In the genomic region with DNA sequence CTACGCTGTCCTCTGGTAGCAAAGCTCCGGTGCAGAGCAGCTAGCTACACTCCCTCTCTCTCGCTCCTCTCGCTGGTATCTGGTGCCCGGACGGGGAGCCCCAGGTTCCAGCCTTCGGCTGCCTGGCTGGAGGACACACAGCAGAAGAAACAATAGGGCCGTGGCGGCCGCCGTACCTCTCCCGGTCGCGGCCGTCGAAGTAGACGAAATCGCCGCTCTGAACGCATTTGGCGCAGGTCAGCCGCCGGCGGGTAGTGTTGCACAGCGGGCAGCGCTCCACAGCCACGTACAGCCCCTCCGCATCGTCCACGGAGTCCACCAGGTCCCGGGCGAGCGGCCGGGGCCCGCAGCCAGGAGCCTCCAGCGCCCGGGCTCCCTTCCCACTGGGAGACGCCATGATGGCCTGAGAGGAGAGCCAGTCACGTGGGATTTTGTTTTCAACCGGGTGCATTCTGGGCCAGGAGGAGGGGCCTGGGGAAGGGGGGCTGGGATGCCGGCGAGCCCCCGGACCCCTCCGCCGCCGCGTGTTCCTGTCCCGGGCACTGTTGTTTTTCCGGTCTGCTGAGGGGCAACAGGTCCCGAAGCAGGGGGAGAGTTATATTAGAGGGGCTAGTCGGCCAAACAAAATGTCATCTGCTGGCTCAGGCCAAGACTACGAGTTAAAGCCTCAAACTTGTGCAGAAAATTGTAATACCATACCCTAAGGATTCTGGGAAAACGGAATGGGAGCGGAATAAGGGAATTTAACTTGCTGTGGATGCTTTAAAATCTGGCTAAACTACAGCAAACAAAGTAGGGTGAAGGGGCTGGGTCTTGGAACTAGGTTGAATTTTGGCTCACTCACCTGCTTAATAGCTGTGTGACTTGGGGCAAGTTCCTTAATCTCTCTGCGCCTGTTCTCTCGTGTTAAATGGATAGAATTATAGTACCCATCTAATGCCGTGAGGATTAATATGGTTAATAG, we compare ENCODE assay signal across 1 cellular context.
TF ChIP-seq lines count a peak whose summit lies in the region.

A gene with protein sequence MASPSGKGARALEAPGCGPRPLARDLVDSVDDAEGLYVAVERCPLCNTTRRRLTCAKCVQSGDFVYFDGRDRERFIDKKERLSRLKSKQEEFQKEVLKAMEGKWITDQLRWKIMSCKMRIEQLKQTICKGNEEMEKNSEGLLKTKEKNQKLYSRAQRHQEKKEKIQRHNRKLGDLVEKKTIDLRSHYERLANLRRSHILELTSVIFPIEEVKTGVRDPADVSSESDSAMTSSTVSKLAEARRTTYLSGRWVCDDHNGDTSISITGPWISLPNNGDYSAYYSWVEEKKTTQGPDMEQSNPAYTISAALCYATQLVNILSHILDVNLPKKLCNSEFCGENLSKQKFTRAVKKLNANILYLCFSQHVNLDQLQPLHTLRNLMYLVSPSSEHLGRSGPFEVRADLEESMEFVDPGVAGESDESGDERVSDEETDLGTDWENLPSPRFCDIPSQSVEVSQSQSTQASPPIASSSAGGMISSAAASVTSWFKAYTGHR (minus strand): TSS at position 405 of the 964 bp plus-strand sequence. CDS start 8 bp downstream, at position 397.

TF ChIP-seq in HepG2, 621 proteins besides CTCF, POLR2A, EP300 and RAD21 (continued from another document and continues in another):
- TF ChIP-seq, protein P1, sequence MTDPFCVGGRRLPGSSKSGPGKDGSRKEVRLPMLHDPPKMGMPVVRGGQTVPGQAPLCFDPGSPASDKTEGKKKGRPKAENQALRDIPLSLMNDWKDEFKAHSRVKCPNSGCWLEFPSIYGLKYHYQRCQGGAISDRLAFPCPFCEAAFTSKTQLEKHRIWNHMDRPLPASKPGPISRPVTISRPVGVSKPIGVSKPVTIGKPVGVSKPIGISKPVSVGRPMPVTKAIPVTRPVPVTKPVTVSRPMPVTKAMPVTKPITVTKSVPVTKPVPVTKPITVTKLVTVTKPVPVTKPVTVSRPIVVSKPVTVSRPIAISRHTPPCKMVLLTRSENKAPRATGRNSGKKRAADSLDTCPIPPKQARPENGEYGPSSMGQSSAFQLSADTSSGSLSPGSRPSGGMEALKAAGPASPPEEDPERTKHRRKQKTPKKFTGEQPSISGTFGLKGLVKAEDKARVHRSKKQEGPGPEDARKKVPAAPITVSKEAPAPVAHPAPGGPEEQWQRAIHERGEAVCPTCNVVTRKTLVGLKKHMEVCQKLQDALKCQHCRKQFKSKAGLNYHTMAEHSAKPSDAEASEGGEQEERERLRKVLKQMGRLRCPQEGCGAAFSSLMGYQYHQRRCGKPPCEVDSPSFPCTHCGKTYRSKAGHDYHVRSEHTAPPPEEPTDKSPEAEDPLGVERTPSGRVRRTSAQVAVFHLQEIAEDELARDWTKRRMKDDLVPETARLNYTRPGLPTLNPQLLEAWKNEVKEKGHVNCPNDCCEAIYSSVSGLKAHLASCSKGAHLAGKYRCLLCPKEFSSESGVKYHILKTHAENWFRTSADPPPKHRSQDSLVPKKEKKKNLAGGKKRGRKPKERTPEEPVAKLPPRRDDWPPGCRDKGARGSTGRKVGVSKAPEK (CRISPR knock-in tag; IDR thresholded peaks at IDR 0.05; ENCODE audit: borderline replicate concordance), result no peak
- TF ChIP-seq, protein P2, sequence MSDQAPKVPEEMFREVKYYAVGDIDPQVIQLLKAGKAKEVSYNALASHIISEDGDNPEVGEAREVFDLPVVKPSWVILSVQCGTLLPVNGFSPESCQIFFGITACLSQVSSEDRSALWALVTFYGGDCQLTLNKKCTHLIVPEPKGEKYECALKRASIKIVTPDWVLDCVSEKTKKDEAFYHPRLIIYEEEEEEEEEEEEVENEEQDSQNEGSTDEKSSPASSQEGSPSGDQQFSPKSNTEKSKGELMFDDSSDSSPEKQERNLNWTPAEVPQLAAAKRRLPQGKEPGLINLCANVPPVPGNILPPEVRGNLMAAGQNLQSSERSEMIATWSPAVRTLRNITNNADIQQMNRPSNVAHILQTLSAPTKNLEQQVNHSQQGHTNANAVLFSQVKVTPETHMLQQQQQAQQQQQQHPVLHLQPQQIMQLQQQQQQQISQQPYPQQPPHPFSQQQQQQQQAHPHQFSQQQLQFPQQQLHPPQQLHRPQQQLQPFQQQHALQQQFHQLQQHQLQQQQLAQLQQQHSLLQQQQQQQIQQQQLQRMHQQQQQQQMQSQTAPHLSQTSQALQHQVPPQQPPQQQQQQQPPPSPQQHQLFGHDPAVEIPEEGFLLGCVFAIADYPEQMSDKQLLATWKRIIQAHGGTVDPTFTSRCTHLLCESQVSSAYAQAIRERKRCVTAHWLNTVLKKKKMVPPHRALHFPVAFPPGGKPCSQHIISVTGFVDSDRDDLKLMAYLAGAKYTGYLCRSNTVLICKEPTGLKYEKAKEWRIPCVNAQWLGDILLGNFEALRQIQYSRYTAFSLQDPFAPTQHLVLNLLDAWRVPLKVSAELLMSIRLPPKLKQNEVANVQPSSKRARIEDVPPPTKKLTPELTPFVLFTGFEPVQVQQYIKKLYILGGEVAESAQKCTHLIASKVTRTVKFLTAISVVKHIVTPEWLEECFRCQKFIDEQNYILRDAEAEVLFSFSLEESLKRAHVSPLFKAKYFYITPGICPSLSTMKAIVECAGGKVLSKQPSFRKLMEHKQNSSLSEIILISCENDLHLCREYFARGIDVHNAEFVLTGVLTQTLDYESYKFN (CRISPR knock-in tag; conservative IDR thresholded peaks at IDR 0.05), result peak; percentile 48
- TF ChIP-seq PAX8 (CRISPR knock-in tag; IDR thresholded peaks at IDR 0.05; ENCODE audit: borderline replicate concordance), result no peak
- TF ChIP-seq, protein P3, sequence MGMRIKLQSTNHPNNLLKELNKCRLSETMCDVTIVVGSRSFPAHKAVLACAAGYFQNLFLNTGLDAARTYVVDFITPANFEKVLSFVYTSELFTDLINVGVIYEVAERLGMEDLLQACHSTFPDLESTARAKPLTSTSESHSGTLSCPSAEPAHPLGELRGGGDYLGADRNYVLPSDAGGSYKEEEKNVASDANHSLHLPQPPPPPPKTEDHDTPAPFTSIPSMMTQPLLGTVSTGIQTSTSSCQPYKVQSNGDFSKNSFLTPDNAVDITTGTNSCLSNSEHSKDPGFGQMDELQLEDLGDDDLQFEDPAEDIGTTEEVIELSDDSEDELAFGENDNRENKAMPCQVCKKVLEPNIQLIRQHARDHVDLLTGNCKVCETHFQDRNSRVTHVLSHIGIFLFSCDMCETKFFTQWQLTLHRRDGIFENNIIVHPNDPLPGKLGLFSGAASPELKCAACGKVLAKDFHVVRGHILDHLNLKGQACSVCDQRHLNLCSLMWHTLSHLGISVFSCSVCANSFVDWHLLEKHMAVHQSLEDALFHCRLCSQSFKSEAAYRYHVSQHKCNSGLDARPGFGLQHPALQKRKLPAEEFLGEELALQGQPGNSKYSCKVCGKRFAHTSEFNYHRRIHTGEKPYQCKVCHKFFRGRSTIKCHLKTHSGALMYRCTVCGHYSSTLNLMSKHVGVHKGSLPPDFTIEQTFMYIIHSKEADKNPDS (CRISPR knock-in tag; IDR thresholded peaks at IDR 0.05), result no peak
- TF ChIP-seq ZNF333 (CRISPR knock-in tag; IDR thresholded peaks at IDR 0.05; ENCODE audit: borderline replicate concordance), result no peak
- peak in 1 of 2 experiments; percentile 82; a peak in 2 of 4 replicates for TF ChIP-seq KLF16 (CRISPR knock-in tag; IDR thresholded peaks at IDR 0.05)
- TF ChIP-seq, protein P4, sequence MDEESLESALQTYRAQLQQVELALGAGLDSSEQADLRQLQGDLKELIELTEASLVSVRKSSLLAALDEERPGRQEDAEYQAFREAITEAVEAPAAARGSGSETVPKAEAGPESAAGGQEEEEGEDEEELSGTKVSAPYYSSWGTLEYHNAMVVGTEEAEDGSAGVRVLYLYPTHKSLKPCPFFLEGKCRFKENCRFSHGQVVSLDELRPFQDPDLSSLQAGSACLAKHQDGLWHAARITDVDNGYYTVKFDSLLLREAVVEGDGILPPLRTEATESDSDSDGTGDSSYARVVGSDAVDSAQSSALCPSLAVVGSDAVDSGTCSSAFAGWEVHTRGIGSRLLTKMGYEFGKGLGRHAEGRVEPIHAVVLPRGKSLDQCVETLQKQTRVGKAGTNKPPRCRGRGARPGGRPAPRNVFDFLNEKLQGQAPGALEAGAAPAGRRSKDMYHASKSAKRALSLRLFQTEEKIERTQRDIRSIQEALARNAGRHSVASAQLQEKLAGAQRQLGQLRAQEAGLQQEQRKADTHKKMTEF (CRISPR knock-in tag; IDR thresholded peaks at IDR 0.05), result peak; percentile 88
- no peak for TF ChIP-seq PHF5A (CRISPR knock-in tag; IDR thresholded peaks at IDR 0.05; ENCODE audit: low read depth, unreplicated experiment)
- TF ChIP-seq, protein P5, sequence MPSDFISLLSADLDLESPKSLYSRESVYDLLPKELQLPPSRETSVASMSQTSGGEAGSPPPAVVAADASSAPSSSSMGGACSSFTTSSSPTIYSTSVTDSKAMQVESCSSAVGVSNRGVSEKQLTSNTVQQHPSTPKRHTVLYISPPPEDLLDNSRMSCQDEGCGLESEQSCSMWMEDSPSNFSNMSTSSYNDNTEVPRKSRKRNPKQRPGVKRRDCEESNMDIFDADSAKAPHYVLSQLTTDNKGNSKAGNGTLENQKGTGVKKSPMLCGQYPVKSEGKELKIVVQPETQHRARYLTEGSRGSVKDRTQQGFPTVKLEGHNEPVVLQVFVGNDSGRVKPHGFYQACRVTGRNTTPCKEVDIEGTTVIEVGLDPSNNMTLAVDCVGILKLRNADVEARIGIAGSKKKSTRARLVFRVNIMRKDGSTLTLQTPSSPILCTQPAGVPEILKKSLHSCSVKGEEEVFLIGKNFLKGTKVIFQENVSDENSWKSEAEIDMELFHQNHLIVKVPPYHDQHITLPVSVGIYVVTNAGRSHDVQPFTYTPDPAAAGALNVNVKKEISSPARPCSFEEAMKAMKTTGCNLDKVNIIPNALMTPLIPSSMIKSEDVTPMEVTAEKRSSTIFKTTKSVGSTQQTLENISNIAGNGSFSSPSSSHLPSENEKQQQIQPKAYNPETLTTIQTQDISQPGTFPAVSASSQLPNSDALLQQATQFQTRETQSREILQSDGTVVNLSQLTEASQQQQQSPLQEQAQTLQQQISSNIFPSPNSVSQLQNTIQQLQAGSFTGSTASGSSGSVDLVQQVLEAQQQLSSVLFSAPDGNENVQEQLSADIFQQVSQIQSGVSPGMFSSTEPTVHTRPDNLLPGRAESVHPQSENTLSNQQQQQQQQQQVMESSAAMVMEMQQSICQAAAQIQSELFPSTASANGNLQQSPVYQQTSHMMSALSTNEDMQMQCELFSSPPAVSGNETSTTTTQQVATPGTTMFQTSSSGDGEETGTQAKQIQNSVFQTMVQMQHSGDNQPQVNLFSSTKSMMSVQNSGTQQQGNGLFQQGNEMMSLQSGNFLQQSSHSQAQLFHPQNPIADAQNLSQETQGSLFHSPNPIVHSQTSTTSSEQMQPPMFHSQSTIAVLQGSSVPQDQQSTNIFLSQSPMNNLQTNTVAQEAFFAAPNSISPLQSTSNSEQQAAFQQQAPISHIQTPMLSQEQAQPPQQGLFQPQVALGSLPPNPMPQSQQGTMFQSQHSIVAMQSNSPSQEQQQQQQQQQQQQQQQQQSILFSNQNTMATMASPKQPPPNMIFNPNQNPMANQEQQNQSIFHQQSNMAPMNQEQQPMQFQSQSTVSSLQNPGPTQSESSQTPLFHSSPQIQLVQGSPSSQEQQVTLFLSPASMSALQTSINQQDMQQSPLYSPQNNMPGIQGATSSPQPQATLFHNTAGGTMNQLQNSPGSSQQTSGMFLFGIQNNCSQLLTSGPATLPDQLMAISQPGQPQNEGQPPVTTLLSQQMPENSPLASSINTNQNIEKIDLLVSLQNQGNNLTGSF (CRISPR knock-in tag; IDR thresholded peaks at IDR 0.05), result no peak
- no peak for TF ChIP-seq TCF7L2 (IDR thresholded peaks at IDR 0.05; ENCODE audit: low read depth, low read length)
- TF ChIP-seq, protein P6, sequence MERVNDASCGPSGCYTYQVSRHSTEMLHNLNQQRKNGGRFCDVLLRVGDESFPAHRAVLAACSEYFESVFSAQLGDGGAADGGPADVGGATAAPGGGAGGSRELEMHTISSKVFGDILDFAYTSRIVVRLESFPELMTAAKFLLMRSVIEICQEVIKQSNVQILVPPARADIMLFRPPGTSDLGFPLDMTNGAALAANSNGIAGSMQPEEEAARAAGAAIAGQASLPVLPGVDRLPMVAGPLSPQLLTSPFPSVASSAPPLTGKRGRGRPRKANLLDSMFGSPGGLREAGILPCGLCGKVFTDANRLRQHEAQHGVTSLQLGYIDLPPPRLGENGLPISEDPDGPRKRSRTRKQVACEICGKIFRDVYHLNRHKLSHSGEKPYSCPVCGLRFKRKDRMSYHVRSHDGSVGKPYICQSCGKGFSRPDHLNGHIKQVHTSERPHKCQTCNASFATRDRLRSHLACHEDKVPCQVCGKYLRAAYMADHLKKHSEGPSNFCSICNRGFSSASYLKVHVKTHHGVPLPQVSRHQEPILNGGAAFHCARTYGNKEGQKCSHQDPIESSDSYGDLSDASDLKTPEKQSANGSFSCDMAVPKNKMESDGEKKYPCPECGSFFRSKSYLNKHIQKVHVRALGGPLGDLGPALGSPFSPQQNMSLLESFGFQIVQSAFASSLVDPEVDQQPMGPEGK (CRISPR knock-in tag; IDR thresholded peaks at IDR 0.05), result peak; percentile 97
- TF ChIP-seq HNRNPUL1 (IDR thresholded peaks at IDR 0.05; ENCODE audit: low read depth, low read length), result no peak
- TF ChIP-seq, protein P7, sequence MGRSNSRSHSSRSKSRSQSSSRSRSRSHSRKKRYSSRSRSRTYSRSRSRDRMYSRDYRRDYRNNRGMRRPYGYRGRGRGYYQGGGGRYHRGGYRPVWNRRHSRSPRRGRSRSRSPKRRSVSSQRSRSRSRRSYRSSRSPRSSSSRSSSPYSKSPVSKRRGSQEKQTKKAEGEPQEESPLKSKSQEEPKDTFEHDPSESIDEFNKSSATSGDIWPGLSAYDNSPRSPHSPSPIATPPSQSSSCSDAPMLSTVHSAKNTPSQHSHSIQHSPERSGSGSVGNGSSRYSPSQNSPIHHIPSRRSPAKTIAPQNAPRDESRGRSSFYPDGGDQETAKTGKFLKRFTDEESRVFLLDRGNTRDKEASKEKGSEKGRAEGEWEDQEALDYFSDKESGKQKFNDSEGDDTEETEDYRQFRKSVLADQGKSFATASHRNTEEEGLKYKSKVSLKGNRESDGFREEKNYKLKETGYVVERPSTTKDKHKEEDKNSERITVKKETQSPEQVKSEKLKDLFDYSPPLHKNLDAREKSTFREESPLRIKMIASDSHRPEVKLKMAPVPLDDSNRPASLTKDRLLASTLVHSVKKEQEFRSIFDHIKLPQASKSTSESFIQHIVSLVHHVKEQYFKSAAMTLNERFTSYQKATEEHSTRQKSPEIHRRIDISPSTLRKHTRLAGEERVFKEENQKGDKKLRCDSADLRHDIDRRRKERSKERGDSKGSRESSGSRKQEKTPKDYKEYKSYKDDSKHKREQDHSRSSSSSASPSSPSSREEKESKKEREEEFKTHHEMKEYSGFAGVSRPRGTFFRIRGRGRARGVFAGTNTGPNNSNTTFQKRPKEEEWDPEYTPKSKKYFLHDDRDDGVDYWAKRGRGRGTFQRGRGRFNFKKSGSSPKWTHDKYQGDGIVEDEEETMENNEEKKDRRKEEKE (IDR thresholded peaks at IDR 0.05), result no peak
